Comparison of ENCODE assay signal across 8 cellular contexts in genomic region chrX:2889706-2890490, GRCh38. TPM values are rescaled to one million over a fixed set of nuclear protein-coding genes. Genes with fewer than 3 reads are reported as not detected.
DNase-seq lines count a peak whose midpoint lies in the region; ATAC-seq, FAIRE-seq and TF ChIP-seq lines count a peak whose summit lies in the region.
"Not testable (repeated sequence)": the region's sequence is repeated elsewhere in the genome, so short reads cannot be mapped to it uniquely, and the experiment has no call there.

No MANE protein-coding gene starts in this region.

- BruUV-seq in endothelial cell of umbilical vein (replicated peaks; lab: Mats Ljungman, UMichigan) = not testable (repeated sequence)

- H3K9ac ChIP-seq in HUES6 (ENCODE audit: low read length) = peak overlapping the region; percentile 58
- not testable (repeated sequence) for H3K9ac ChIP-seq in endothelial cell of umbilical vein (replicated peaks; ENCODE audit: extremely low read depth, insufficient read depth, low read length)

- ATAC-seq in left lung (peak; percentile 82), upper lobe of left lung (ENCODE audit: low FRiP score in 2 of 2) (peak; percentile 58 to 59)

- not testable (repeated sequence) for TF ChIP-seq EP300 in upper lobe of left lung (IDR thresholded peaks at IDR 0.05)

- dilution Hi-C loops in endothelial cell of umbilical vein (cut with MboI; ENCODE audit: extremely low pct_ligation_motif_present, low sequenced_read_pairs) = not testable (repeated sequence)

- H3K4me2 ChIP-seq in endothelial cell of umbilical vein (ENCODE audit: insufficient read depth, low read length) = peak overlapping the region; percentile 82

- H3K4me1 Mint-ChIP-seq in activated naive CD8-positive, alpha-beta T cell (ENCODE audit: low read depth) = not testable (repeated sequence)

- H3K9me1 ChIP-seq in endothelial cell of umbilical vein (replicated peaks; ENCODE audit: control insufficient read depth, extremely low read depth, insufficient read depth, low read length) = not testable (repeated sequence)

- intact Hi-C loops in endothelial cell of umbilical vein (cut with micrococcal nuclease) = loop anchor here (10.0 kb wide), 1 partner anchor 745 kb away; no protein-coding TSS in a partner anchor
- intact Hi-C loops in left lung (cut with DNase I); posterior vena cava (cut with DNase I): not testable (repeated sequence)

- POLR2A ChIA-PET in endothelial cell of umbilical vein (lab: Charles Lee) = not testable (repeated sequence)

- H3K4me3 ChIP-seq in HUES6 (ENCODE audit: low read depth, low read length) (peak overlapping the region; percentile 21; the same call in 1 of the 2 replicates), endothelial cell of umbilical vein (replicated peaks in 1 of 3; ENCODE audit: insufficient read depth in 1 of 3, low read depth in 1 of 3, low read length in 3 of 3) (peak overlapping the region in 2 of 3 experiments; percentile 32 to 70), left lung (peak overlapping the region; percentile 21 to 36), upper lobe of left lung (peak overlapping the region; percentile 18 to 49 (median 43))

- peak overlapping the region; percentile 82; the same call in 1 of the 2 replicates for H3K27ac ChIP-seq in HUES6 (ENCODE audit: low read depth, low read length)
- not testable (repeated sequence) for H3K27ac ChIP-seq in endothelial cell of umbilical vein (ENCODE audit: insufficient read depth, low read depth, low read length)
- H3K27ac ChIP-seq in left lung = peak overlapping the region in 1 of 2 donors; percentile 28
- H3K27ac ChIP-seq in upper lobe of left lung = peak overlapping the region in 1 of 4 donors; percentile 8

- H3K79me2 ChIP-seq in endothelial cell of umbilical vein (ENCODE audit: control insufficient read depth, insufficient read depth, low read length) = not testable (repeated sequence)

- H4K20me1 ChIP-seq in endothelial cell of umbilical vein (replicated peaks; ENCODE audit: control insufficient read depth, extremely low read depth, insufficient read depth, low read length) = not testable (repeated sequence)

- peak; percentile 30 for DNase-seq in DMS 273 (lab: John Stamatoyannopoulos, UW; ENCODE audit: unreplicated experiment)
- peak; percentile 13 for DNase-seq in RPMI7951 (ENCODE audit: low read depth)
- not testable (repeated sequence) for DNase-seq in endothelial cell of umbilical vein (ENCODE audit: low read depth, low spot score); left lung
- DNase-seq in posterior vena cava (ENCODE audit: low spot score) = peak; percentile 15
- peak in 1 of 2 donors; percentile 36 for DNase-seq in upper lobe of left lung

- TF ChIP-seq CTCF in endothelial cell of umbilical vein (IDR thresholded peaks at IDR 0.05; ENCODE audit: extremely low read depth in 1 of 2, insufficient read depth in 1 of 2, low read depth in 1 of 2, low read length in 2 of 2) = peak; percentile 14 to 18
- TF ChIP-seq CTCF in left lung (IDR thresholded peaks at IDR 0.05) = peak in 1 of 2 donors; percentile 10
- TF ChIP-seq CTCF in upper lobe of left lung (IDR thresholded peaks at IDR 0.05) = peak; percentile 6 to 32 (median 16)

- H3K27ac Mint-ChIP-seq in activated naive CD8-positive, alpha-beta T cell = not testable (repeated sequence)

- not testable (repeated sequence) for H3K27me3 Mint-ChIP-seq in activated naive CD8-positive, alpha-beta T cell

- H3K4me3 Mint-ChIP-seq in activated naive CD8-positive, alpha-beta T cell = peak overlapping the region; percentile 87

- H3K9me3 ChIP-seq in HUES6 (ENCODE audit: control insufficient read depth, insufficient read depth, low read depth, low read length); endothelial cell of umbilical vein (replicated peaks; ENCODE audit: control insufficient read depth, insufficient read depth, low read length); left lung; upper lobe of left lung: not testable (repeated sequence)

- H3K9me3 Mint-ChIP-seq in activated naive CD8-positive, alpha-beta T cell (ENCODE audit: low read depth) = not testable (repeated sequence)

- not testable (repeated sequence) for H3K36me3 ChIP-seq in HUES6 (ENCODE audit: control insufficient read depth, insufficient read depth, low read length); endothelial cell of umbilical vein (ENCODE audit: control insufficient read depth in 2 of 2, extremely low read depth in 1 of 2, insufficient read depth in 2 of 2, low read length in 2 of 2); left lung; upper lobe of left lung

- WGBS in upper lobe of left lung, 2 donors = 30% methylated on average over 15 of the region's 15 CpGs

- peaks cover 38% of the 10 kb centered on the region for H3K4me1 ChIP-seq in HUES6 (ENCODE audit: control insufficient read depth, insufficient read depth, low read length)
- not testable (repeated sequence) for H3K4me1 ChIP-seq in endothelial cell of umbilical vein (ENCODE audit: control insufficient read depth, extremely low read depth, insufficient read depth, low read length); left lung
- peaks cover 0 to 17% (median 1%) of the 10 kb centered on the region in 4 donors for H3K4me1 ChIP-seq in upper lobe of left lung

- H3K36me3 Mint-ChIP-seq in activated naive CD8-positive, alpha-beta T cell = not testable (repeated sequence)

- peak overlapping the region; percentile 86 for H2AFZ ChIP-seq in endothelial cell of umbilical vein (ENCODE audit: low read depth, low read length)

- peak; percentile 94 for FAIRE-seq in endothelial cell of umbilical vein (lab: Jason Lieb, UNC)

- H3K27me3 ChIP-seq in HUES6 (ENCODE audit: control insufficient read depth, insufficient read depth, low read length); endothelial cell of umbilical vein (ENCODE audit: control insufficient read depth in 2 of 2, insufficient read depth in 2 of 2, low read length in 2 of 2); left lung; upper lobe of left lung: not testable (repeated sequence)

- CTCF ChIA-PET in endothelial cell of umbilical vein (lab: Charles Lee) = not testable (repeated sequence)

- not testable (repeated sequence) for TF ChIP-seq POLR2A in endothelial cell of umbilical vein (IDR thresholded peaks at IDR 0.05; ENCODE audit: low read depth, low read length); upper lobe of left lung (IDR thresholded peaks at IDR 0.05)

RNA-seq across cellular contexts. Expression of gene ARSD, which starts 39.2 kb away (rescaled TPM):
- total RNA-seq in RPMI7951 (2014; rRNA removed; shearing (Covaris generic)) = 11.2 and 13.5 TPM in 2 replicates
- total RNA-seq in endothelial cell of umbilical vein (16.4 and 18.6 TPM in 2 replicates), left lung (10 to 100 TPM; 22.7 to 58.9 TPM), posterior vena cava (10 to 100 TPM; 11.7 to 15.7 TPM), upper lobe of left lung (10 to 100 TPM; 27.1 to 67.7 (median 32.3) TPM)
- 15.5 and 17.3 TPM in 2 replicates for polyA plus RNA-seq in endothelial cell of umbilical vein
- polyA plus RNA-seq in endothelial cell of umbilical vein (2011; cell fraction: cytosol; rRNA removed) = 9.6 and 11.4 TPM in 2 replicates
- polyA plus RNA-seq in endothelial cell of umbilical vein (2011; cell fraction: nucleus; rRNA removed) = 12.5 and 15.4 TPM in 2 replicates
- 13.6 and 14.6 TPM in 2 replicates for polyA plus RNA-seq in endothelial cell of umbilical vein (2012)
- polyA minus RNA-seq in endothelial cell of umbilical vein = 31.2 and 33.3 TPM in 2 replicates
- 4.4 TPM for polyA minus RNA-seq in endothelial cell of umbilical vein (2011; cell fraction: cytosol; rRNA and poly(A)+ RNA removed)
- polyA minus RNA-seq in endothelial cell of umbilical vein (2011; cell fraction: nucleus; rRNA and poly(A)+ RNA removed) = 9.2 and 9.4 TPM in 2 replicates
